Comparison of ENCODE assay signal across 8 cellular contexts in genomic region chr3:5188419-5189405, GRCh38. TPM values are rescaled to one million over a fixed set of nuclear protein-coding genes. Genes with fewer than 3 reads are reported as not detected.
A peak's percentile ranks its signal among the peaks of the same experiment; 100 is the strongest.
DNase-seq lines count a peak whose midpoint lies in the region; ATAC-seq, FAIRE-seq and TF ChIP-seq lines count a peak whose summit lies in the region.

No MANE protein-coding gene starts in this region.

- no peaks in the 10 kb centered on the region for H3K9me2 ChIP-seq in PC-9 (ENCODE audit: insufficient read depth)

- peak; percentile 4 for ATAC-seq in activated T-helper 17 cell treated with anti-CD3 and anti-CD28 coated beads, Interleukin-2, amount 50 U/mL, for 72 hours (replicated peaks)

- peaks cover 11% of the 10 kb centered on the region; the same call in 1 of the 2 replicates for H3F3A ChIP-seq in PC-9 (ENCODE audit: insufficient read depth, low read depth)

- no peaks in the 10 kb centered on the region for H4K20me1 ChIP-seq in PC-9 (ENCODE audit: insufficient read depth)

- peak overlapping the region; percentile 94 for H3K4me3 Mint-ChIP-seq in activated T-helper 17 cell treated with anti-CD3 and anti-CD28 coated beads, Interleukin-2, amount 50 U/mL, for 72 hours

- peak overlapping the region; percentile 88 for H3K4me2 ChIP-seq in PC-9

- CTCF ChIA-PET in PC-9 (lab: Charles Lee): interaction anchor here (1.4 kb wide), 1 partner anchor 8 kb away, joined by 3 read pairs; no protein-coding TSS in a partner anchor

- FAIRE-seq in RCC 7860 (lab: Jason Lieb, UNC): no peak

- DNase-seq in A172 (ENCODE audit: low spot score) (peak; percentile 18), PC-9 (peak; percentile 30 to 48), glomerular visceral epithelial cell (ENCODE audit: extremely low spot score) (peak; percentile 27), retinal pigment epithelial cell (ENCODE audit: low read depth) (no peak), RCC 7860 (ENCODE audit: low spot score) (no peak), GOT3 (lab: John Stamatoyannopoulos, UW) (no peak)

- H3K27me3 ChIP-seq in PC-9 (ENCODE audit: insufficient read depth, low read depth): no peaks in the 10 kb centered on the region

- in situ Hi-C loops in GM18951 (cut with MboI; ENCODE audit: low sequenced_read_pairs, unreplicated experiment): no loop called here

- intact Hi-C loops in PC-9 (cut with micrococcal nuclease; ENCODE audit: unreplicated experiment): loop anchor here (5.0 kb wide), 1 partner anchor 211 kb away; the partner anchor contains the start of gene BHLHE40

- no peaks in the 10 kb centered on the region for H3K27me3 Mint-ChIP-seq in activated T-helper 17 cell treated with anti-CD3 and anti-CD28 coated beads, Interleukin-2, amount 50 U/mL, for 72 hours

- no peaks in the 10 kb centered on the region for H3K9me3 Mint-ChIP-seq in activated T-helper 17 cell treated with anti-CD3 and anti-CD28 coated beads, Interleukin-2, amount 50 U/mL, for 72 hours

- H3K4me3 ChIP-seq in PC-9 (peak overlapping the region; percentile 78), retinal pigment epithelial cell (ENCODE audit: low read length) (peak overlapping the region; percentile 89)

- H3K36me3 Mint-ChIP-seq in activated T-helper 17 cell treated with anti-CD3 and anti-CD28 coated beads, Interleukin-2, amount 50 U/mL, for 72 hours (ENCODE audit: low read depth): peaks cover 60% of the 10 kb centered on the region

- TSS peak; percentile 42 for BruUV-seq in PC-9 (replicated peaks; lab: Mats Ljungman, UMichigan)

- POLR2A ChIA-PET in PC-9 (lab: Charles Lee; ENCODE audit: unreplicated experiment): interaction anchor here (0.6 to 0.7 kb wide), 3 partner anchors 65 to 665 kb away, joined by 3 to 8 read pairs (median 7); no protein-coding TSS in a partner anchor

- H3K79me2 ChIP-seq in PC-9 (ENCODE audit: low read depth): peaks cover 59% of the 10 kb centered on the region

- TF ChIP-seq POLR2A in GM18951 (IDR thresholded peaks at IDR 0.05; ENCODE audit: extremely low read depth, insufficient read depth, insufficient read length): peak; percentile 55

- H2AFZ ChIP-seq in PC-9: no peak overlapping the region

- peaks cover 36% of the 10 kb centered on the region for H3K4me1 ChIP-seq in PC-9 (replicated peaks; ENCODE audit: insufficient read depth)

- no peaks in the 10 kb centered on the region for H3K36me3 ChIP-seq in PC-9 (ENCODE audit: low read depth)

- H3K9me3 ChIP-seq in PC-9 (ENCODE audit: insufficient read depth, low read depth): no peaks in the 10 kb centered on the region

- peaks cover 28% of the 10 kb centered on the region for H3K4me1 Mint-ChIP-seq in activated T-helper 17 cell treated with anti-CD3 and anti-CD28 coated beads, Interleukin-2, amount 50 U/mL, for 72 hours

- peak overlapping the region; percentile 98 for H3K27ac Mint-ChIP-seq in activated T-helper 17 cell treated with anti-CD3 and anti-CD28 coated beads, Interleukin-2, amount 50 U/mL, for 72 hours

- H3K27ac ChIP-seq in PC-9: peak overlapping the region; percentile 61

- TF ChIP-seq CTCF in PC-9 (conservative IDR thresholded peaks at IDR 0.05) (no peak), retinal pigment epithelial cell (conservative IDR thresholded peaks at IDR 0.05; ENCODE audit: low read depth, low read length) (no peak)

RNA-seq across cellular contexts. Expression of gene EDEM1, which starts 1.2 kb away (rescaled TPM):
- 23.4 and 25.9 TPM in 2 replicates for total RNA-seq in A172 (2014; rRNA removed; shearing (Covaris generic))
- 53.5 and 55.9 TPM in 2 replicates for total RNA-seq in PC-9 (2021)
- total RNA-seq in activated T-helper 17 cell treated with anti-CD3 and anti-CD28 coated beads, Interleukin-2, amount 50 U/mL, for 72 hours: 100 to 1,000 TPM; 145 to 194 TPM

Comparison
In these comparisons a context has a peak if more than half of its experiments do, and no peak if none do; other contexts are left out.
1. DNase-seq: peak in A172 (single experiment), PC-9 (2 of 2) and glomerular visceral epithelial cell (single experiment); none in retinal pigment epithelial cell (single experiment), RCC 7860 (single experiment) and GOT3 (single experiment).